In the genomic region with DNA sequence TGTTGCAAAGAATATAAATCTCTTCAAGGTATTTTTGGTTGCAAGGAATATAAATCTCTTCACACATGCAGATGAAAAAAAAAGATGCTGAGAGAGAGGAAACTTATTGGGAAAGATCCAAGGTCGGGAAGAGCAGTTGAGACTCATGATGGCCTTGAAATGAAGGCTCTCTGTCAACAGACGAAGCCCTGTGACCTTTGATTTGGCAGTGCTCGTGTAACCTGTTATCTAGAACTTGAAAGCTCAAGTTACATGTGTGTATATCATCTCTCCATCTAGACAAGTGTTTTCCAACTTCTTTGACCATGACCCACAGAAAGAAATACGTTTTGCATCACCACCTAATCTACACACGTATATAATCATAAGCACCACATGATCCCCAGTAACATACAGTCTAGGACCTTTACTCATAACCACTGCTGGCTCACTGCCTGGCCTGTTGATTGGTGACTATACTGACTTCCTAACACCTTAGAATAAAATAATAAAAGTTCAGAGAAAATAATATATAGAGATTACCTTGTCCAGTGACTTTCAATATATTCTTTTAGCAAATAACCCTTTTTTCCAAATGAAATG, we compare ENCODE assay signal across 16 cellular contexts.
"Had no signal": no experiment of that assay in that cellular context is flagged by ENCODE, and none has a peak within 500 bp of the region (broad histone marks: within the 10 kb centered on the region; RNA-seq: fewer than 3 reads in every experiment).

No MANE protein-coding gene starts in this region.

- H3K27me3 ChIP-seq: breast epithelium, heart left ventricle, vagina had no signal

- H3K9me3 ChIP-seq: breast epithelium, heart left ventricle, lower lobe of right lung, thoracic aorta, vagina had no signal

- H3K4me1 ChIP-seq: breast epithelium, lower lobe of right lung, vagina had no signal

- H3K4me3 ChIP-seq: breast epithelium, coronary artery, heart left ventricle, lower lobe of right lung, thoracic aorta, vagina had no signal

- DNase-seq: activated naive CD4-positive, alpha-beta T cell; activated T-cell treated with anti-CD3 and anti-CD28 coated beads, Interleukin-2, amount 50 U/mL, for 24 hours; amniotic stem cell; heart left ventricle; islet precursor cell; left cardiac atrium; lower lobe of right lung; naive B cell; stimulated activated CD4-positive, alpha-beta T cell treated with anti-CD3 and anti-CD28 coated beads, Interleukin-4, amount 100 ng/mL, for 24 hours; stimulated activated naive CD4-positive, alpha-beta T cell treated with Interleukin-2 at 50 U/mL for 16 hours; T-helper 9 cell had no signal

- H3K27ac ChIP-seq: breast epithelium, coronary artery, epithelial cell of prostate, heart left ventricle, lower lobe of right lung, thoracic aorta, vagina had no signal

- H3K36me3 ChIP-seq: breast epithelium, heart left ventricle, lower lobe of right lung, thoracic aorta, vagina had no signal

- ATAC-seq: heart left ventricle, left cardiac atrium, lower lobe of right lung had no signal
